14 cellular contexts compared by ENCODE assay signal in genomic region chr2:131517856-131518255, GRCh38. TPM values are rescaled to one million over a fixed set of nuclear protein-coding genes. Genes with fewer than 3 reads are reported as not detected.
"Had no signal": no experiment of that assay in that cellular context is flagged by ENCODE, and none has a peak within 500 bp of the region (broad histone marks: within the 10 kb centered on the region; RNA-seq: fewer than 3 reads in every experiment).

No MANE protein-coding gene starts in this region.

RNA-seq across cellular contexts. Expression of gene TUBA3D, which starts 41.9 kb away (rescaled TPM):
- total RNA-seq: chondrocyte, colonic mucosa, dermis microvascular lymphatic vessel endothelial cell, endodermal cell, esophagus mucosa, esophagus squamous epithelium, glomerular endothelial cell, kidney epithelial cell, left lung, lung, mammary epithelial cell, mononuclear cell, mucosa of gallbladder had no signal
- polyA plus RNA-seq: keratinocyte, mammary epithelial cell had no signal
